Comparison of ENCODE assay signal across 8 cellular contexts in genomic region chr13:95643814-95644598, GRCh38. TPM values are rescaled to one million over a fixed set of nuclear protein-coding genes. Genes with fewer than 3 reads are reported as not detected.
DNase-seq lines count a peak whose midpoint lies in the region; ATAC-seq lines count a peak whose summit lies in the region.

No MANE protein-coding gene starts in this region.

- peak overlapping the region; percentile 74 for H3K4me3 ChIP-seq in HUES64 (ENCODE audit: low read length)
- peak overlapping the region; percentile 30 for H3K4me3 ChIP-seq in iPS DF 6.9 (ENCODE audit: low read length)
- H3K4me3 ChIP-seq in skeletal muscle cell (ENCODE audit: low read depth, low read length), result peak overlapping the region; percentile 76

- peak; percentile 45 for DNase-seq in AG08396 (ENCODE audit: low spot score)
- DNase-seq in iPS DF 6.9 (ENCODE audit: low read depth, low spot score), result no peak
- DNase-seq in skeletal muscle cell (ENCODE audit: low read depth), result no peak
- no peak for DNase-seq in stimulated activated CD4-positive, alpha-beta T cell treated with anti-CD3 and anti-CD28 coated beads, Interleukin-12 subunit alpha, Interleukin-12 subunit beta, amount 100 ng/mL, for 4 hours
- DNase-seq in GOT3 (lab: John Stamatoyannopoulos, UW), result no peak

- H3K9me3 ChIP-seq in HUES64 (ENCODE audit: insufficient read depth, low read depth, low read length) (no peaks in the 10 kb centered on the region), iPS DF 6.9 (ENCODE audit: control insufficient read depth, insufficient read depth, low read length) (no peaks in the 10 kb centered on the region)

- peak overlapping the region; percentile 85 for H3K9ac ChIP-seq in HUES64 (ENCODE audit: low read depth, low read length)

- under 1% methylated on average over 69 of the region's 69 CpGs for WGBS in HUES64
- WGBS in iPS DF 6.9 (ENCODE audit: insufficient coverage, insufficient read length), result no CpG with 5 or more reads among the region's 69 CpGs

- H3K27ac ChIP-seq in HUES64 (ENCODE audit: low read depth, low read length), result peak overlapping the region; percentile 54; the same call in 1 of the 2 replicates
- peak overlapping the region; percentile 66 for H3K27ac ChIP-seq in angular gyrus (ENCODE audit: low read depth, low read length)
- H3K27ac ChIP-seq in iPS DF 6.9 (ENCODE audit: low read length), result no peak overlapping the region

- peak; percentile 54 for ATAC-seq in GM19023 (IDR thresholded peaks at IDR 0.05; ENCODE audit: unreplicated experiment)

- peaks cover 20% of the 10 kb centered on the region for H3K4me1 ChIP-seq in HUES64 (ENCODE audit: insufficient read depth, low read length)
- no peaks in the 10 kb centered on the region; the same call in 1 of the 2 replicates for H3K4me1 ChIP-seq in iPS DF 6.9 (ENCODE audit: control insufficient read depth, insufficient read depth, low read length)

- peaks cover 17% of the 10 kb centered on the region for H3K27me3 ChIP-seq in HUES64 (ENCODE audit: insufficient read depth, low read length)
- H3K27me3 ChIP-seq in iPS DF 6.9 (ENCODE audit: control insufficient read depth, insufficient read depth, low read length), result no peaks in the 10 kb centered on the region; the same call in 1 of the 2 replicates

- peaks cover 15% of the 10 kb centered on the region for H3K36me3 ChIP-seq in HUES64 (ENCODE audit: insufficient read depth, low read length)
- no peaks in the 10 kb centered on the region for H3K36me3 ChIP-seq in iPS DF 6.9 (ENCODE audit: control insufficient read depth, insufficient read depth, low read length)

RNA-seq across cellular contexts. Expression of gene DZIP1, which starts 0.5 kb away (rescaled TPM):
- polyA plus RNA-seq in HUES64 (2013, experiment 1 of 2), result 22.0 TPM
- polyA plus RNA-seq in HUES64 (2013, experiment 2 of 2), result 33.2 TPM

RNA-seq across cellular contexts. Expression of gene DNAJC3, which starts 32.9 kb away (rescaled TPM):
- 15.3 TPM for polyA plus RNA-seq in HUES64 (2013, experiment 1 of 2)
- polyA plus RNA-seq in HUES64 (2013, experiment 2 of 2), result 14.8 TPM
